25 cellular contexts compared by ENCODE assay signal in genomic region chr13:59371229-59371628, GRCh38.
"Had no signal": no experiment of that assay in that cellular context is flagged by ENCODE, and none has a peak within 500 bp of the region (broad histone marks: within the 10 kb centered on the region; RNA-seq: fewer than 3 reads in every experiment).

No MANE protein-coding gene starts in this region.

- H3K9me3 ChIP-seq: colonic mucosa, esophagus muscularis mucosa, esophagus squamous epithelium, gastrocnemius medialis, gastroesophageal sphincter, heart left ventricle, heart right ventricle had no signal

- ATAC-seq: effector memory CD8-positive, alpha-beta T cell; esophagus mucosa; foreskin keratinocyte; gastrocnemius medialis; gastroesophageal sphincter; heart left ventricle; heart right ventricle had no signal

- DNase-seq: colonic mucosa; cortex of kidney; dermis blood vessel endothelial cell; dorsolateral prefrontal cortex; effector CD4-positive, alpha-beta T cell; effector CD8-positive, alpha-beta T cell; effector memory CD4-positive, alpha-beta T cell; effector memory CD8-positive, alpha-beta T cell; endodermal cell; erythroblast; esophagus squamous epithelium; foreskin fibroblast; foreskin keratinocyte; foreskin melanocyte; gastrocnemius medialis; glutamatergic neuron; head of caudate nucleus; heart left ventricle; heart right ventricle had no signal

- H3K9me3 Mint-ChIP-seq: dendritic cell treated with granulocyte-macrophage colony-stimulating factor and Interleukin-4, amounts not matched to agents 40 ng/mL and 50 ng/mL, for 4 days; effector memory CD8-positive, alpha-beta T cell; endodermal cell had no signal

- H3K4me3 Mint-ChIP-seq: dendritic cell treated with granulocyte-macrophage colony-stimulating factor and Interleukin-4, amounts not matched to agents 40 ng/mL and 50 ng/mL, for 4 days; effector memory CD8-positive, alpha-beta T cell; endodermal cell had no signal

- H3K4me3 ChIP-seq: colonic mucosa, coronary artery, dorsolateral prefrontal cortex, esophagus muscularis mucosa, esophagus squamous epithelium, gastrocnemius medialis, gastroesophageal sphincter, heart left ventricle, heart right ventricle had no signal

- H3K27me3 Mint-ChIP-seq: dendritic cell treated with granulocyte-macrophage colony-stimulating factor and Interleukin-4, amounts not matched to agents 40 ng/mL and 50 ng/mL, for 4 days had no signal

- H3K27me3 ChIP-seq: colonic mucosa, esophagus muscularis mucosa, esophagus squamous epithelium, foreskin keratinocyte, gastrocnemius medialis, gastroesophageal sphincter, heart left ventricle, heart right ventricle had no signal

- H3K27ac ChIP-seq: colonic mucosa, coronary artery, dorsolateral prefrontal cortex, epithelial cell of prostate, esophagus muscularis mucosa, esophagus squamous epithelium, foreskin keratinocyte, gastrocnemius medialis, gastroesophageal sphincter, heart left ventricle, heart right ventricle had no signal

- H3K36me3 ChIP-seq: colonic mucosa, esophagus muscularis mucosa, esophagus squamous epithelium, gastrocnemius medialis, gastroesophageal sphincter, heart left ventricle, heart right ventricle had no signal

- H3K27ac Mint-ChIP-seq: dendritic cell treated with granulocyte-macrophage colony-stimulating factor and Interleukin-4, amounts not matched to agents 40 ng/mL and 50 ng/mL, for 4 days; effector memory CD8-positive, alpha-beta T cell; endodermal cell had no signal

- H3K4me1 ChIP-seq: colonic mucosa, foreskin keratinocyte, gastrocnemius medialis had no signal
